ENCODE assay signal across 24 cellular contexts in the genomic region with DNA sequence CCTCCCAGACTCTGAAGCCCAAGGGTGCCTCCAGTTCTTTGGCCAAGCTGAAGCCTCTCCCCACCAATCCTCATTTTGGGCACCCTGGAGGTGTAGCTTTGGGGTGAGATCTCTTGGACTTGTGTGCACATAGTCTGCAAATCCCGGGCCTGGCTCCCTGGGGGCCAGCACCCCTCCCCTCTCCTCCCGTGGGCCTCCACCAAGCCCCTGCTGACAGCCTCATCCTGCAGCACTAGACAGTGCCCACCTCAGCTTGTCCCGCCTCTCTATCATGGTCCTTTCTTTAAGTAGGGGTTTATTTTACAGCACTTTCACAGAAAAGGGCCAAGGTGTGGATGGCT. TPM values are rescaled to one million over a fixed set of nuclear protein-coding genes. Genes with fewer than 3 reads are reported as not detected.
A peak's percentile ranks its signal among the peaks of the same experiment; 100 is the strongest.
DNase-seq lines count a peak whose midpoint lies in the region; ATAC-seq and TF ChIP-seq lines count a peak whose summit lies in the region.
"Had no signal": no experiment of that assay in that cellular context is flagged by ENCODE, and none has a peak within 500 bp of the region (broad histone marks: within the 10 kb centered on the region; RNA-seq: fewer than 3 reads in every experiment).

No MANE protein-coding gene starts in this region.

- WGBS in neuronal stem cell (ENCODE audit: extremely low coverage in 2 of 2, insufficient read length in 2 of 2, insufficient replicate concordance in 1 of 2), 2 donors: no CpG with 5 or more reads among the region's 3 CpGs

- H4K91ac ChIP-seq in neuronal stem cell (ENCODE audit: low read depth, low read length, poor library complexity): no peak overlapping the region

- H3K9me3 ChIP-seq in BE2C (no peaks in the 10 kb centered on the region), neuronal stem cell (replicated peaks in 1 of 2; ENCODE audit: control insufficient read depth in 2 of 2, insufficient read depth in 1 of 2, low read depth in 1 of 2, low read length in 2 of 2) (no peaks in the 10 kb centered on the region)
- H3K9me3 ChIP-seq in CD8-positive, alpha-beta memory T cell (ENCODE audit: low read length): no peaks in the 10 kb centered on the region

- H2AFZ ChIP-seq in neuronal stem cell (ENCODE audit: low read length): no peak overlapping the region
- H2AFZ ChIP-seq: GM23338 had no signal

- H3K27me3 Mint-ChIP-seq in CD8-positive, alpha-beta memory T cell: no peaks in the 10 kb centered on the region
- H3K27me3 Mint-ChIP-seq in activated T-helper 17 cell treated with anti-CD3 and anti-CD28 coated beads, Interleukin-2, amount 50 U/mL, for 72 hours: no peaks in the 10 kb centered on the region
- H3K27me3 Mint-ChIP-seq: activated B cell treated with CpG ODN at 0.5 μM for 24 hours; activated naive CD4-positive, alpha-beta T cell treated with anti-CD3 and anti-CD28 coated beads, Interleukin-2, amount 50 U/mL, for 24 hours had no signal

- H3K27ac Mint-ChIP-seq in CD8-positive, alpha-beta memory T cell: peak overlapping the region in 6 of 8 donors; percentile 18 to 95 (median 58)
- peak overlapping the region; percentile 71 for H3K27ac Mint-ChIP-seq in activated T-helper 17 cell treated with anti-CD3 and anti-CD28 coated beads, Interleukin-2, amount 50 U/mL, for 72 hours
- H3K27ac Mint-ChIP-seq: activated B cell treated with CpG ODN at 0.5 μM for 24 hours; activated naive CD4-positive, alpha-beta T cell treated with anti-CD3 and anti-CD28 coated beads, Interleukin-2, amount 50 U/mL, for 24 hours; activated T-cell treated with anti-CD3 and anti-CD28 coated beads, Interleukin-2, amount 50 U/mL, for 72 hours; GM23338; stimulated activated memory B cell treated with anti-CD40 and anti-IgM and Interleukin-4, amounts not matched to agents 10 μg/mL and 1 μg/mL and 100 μg/mL, for 72 hours had no signal

- peaks cover 2 to 18% (median 5%) of the 10 kb centered on the region in 3 donors for H3K4me1 Mint-ChIP-seq in CD8-positive, alpha-beta memory T cell
- H3K4me1 Mint-ChIP-seq in activated T-helper 17 cell treated with anti-CD3 and anti-CD28 coated beads, Interleukin-2, amount 50 U/mL, for 72 hours: peaks cover 7% of the 10 kb centered on the region

- no peak overlapping the region for H2AK5ac ChIP-seq in neuronal stem cell (ENCODE audit: low read depth, low read length)

- no peak overlapping the region for H3K27ac ChIP-seq in CD8-positive, alpha-beta memory T cell (ENCODE audit: low read depth, low read length)
- no peak overlapping the region for H3K27ac ChIP-seq in neuronal stem cell (replicated peaks; ENCODE audit: low read length)

- no peak overlapping the region for H2BK120ac ChIP-seq in neuronal stem cell (ENCODE audit: low read depth, low read length)

- H3K36me3 ChIP-seq in BE2C (no peaks in the 10 kb centered on the region), neuronal stem cell (replicated peaks in 1 of 2; ENCODE audit: control insufficient read depth in 2 of 2, insufficient read depth in 2 of 2, low read length in 2 of 2) (peaks cover 0 to 12% of the 10 kb centered on the region in 2 donors)
- peaks cover 10% of the 10 kb centered on the region for H3K36me3 ChIP-seq in CD8-positive, alpha-beta memory T cell (ENCODE audit: insufficient read depth, low read length)

- no peak overlapping the region for H3K23ac ChIP-seq in neuronal stem cell (ENCODE audit: low read depth, low read length, poor library complexity)

- peaks cover 0 to 7% (median 0%) of the 10 kb centered on the region in 3 donors for H3K36me3 Mint-ChIP-seq in CD8-positive, alpha-beta memory T cell
- H3K36me3 Mint-ChIP-seq in activated T-helper 17 cell treated with anti-CD3 and anti-CD28 coated beads, Interleukin-2, amount 50 U/mL, for 72 hours (ENCODE audit: low read depth): no peaks in the 10 kb centered on the region
- H3K36me3 Mint-ChIP-seq: activated naive CD4-positive, alpha-beta T cell treated with anti-CD3 and anti-CD28 coated beads, Interleukin-2, amount 50 U/mL, for 24 hours; stimulated activated memory B cell treated with anti-CD40 and anti-IgM and Interleukin-4, amounts not matched to agents 10 μg/mL and 1 μg/mL and 100 μg/mL, for 72 hours had no signal

- H3K4me3 ChIP-seq in BE2C (ENCODE audit: low read depth, low read length) (no peak overlapping the region), neuronal stem cell (ENCODE audit: low read length in 2 of 2) (no peak overlapping the region)
- H3K4me3 ChIP-seq in CD8-positive, alpha-beta memory T cell (ENCODE audit: low read length): no peak overlapping the region
- H3K4me3 ChIP-seq: GM23338, K562, smooth muscle cell had no signal

- H3K4me1 ChIP-seq in BE2C (peaks cover 21% of the 10 kb centered on the region), neuronal stem cell (ENCODE audit: control insufficient read depth in 2 of 2, insufficient read depth in 1 of 2, low read depth in 1 of 2, low read length in 2 of 2) (peaks cover 9 to 19% of the 10 kb centered on the region in 2 donors)
- peaks cover 14% of the 10 kb centered on the region for H3K4me1 ChIP-seq in CD8-positive, alpha-beta memory T cell (ENCODE audit: insufficient read depth, low read length)

- no peaks in the 10 kb centered on the region for H3K27me3 ChIP-seq in BE2C
- no peaks in the 10 kb centered on the region for H3K27me3 ChIP-seq in CD8-positive, alpha-beta memory T cell (ENCODE audit: insufficient read depth, low read length, poor library complexity, severe bottlenecking)
- no peaks in the 10 kb centered on the region for H3K27me3 ChIP-seq in neuronal stem cell (ENCODE audit: control insufficient read depth in 3 of 3, insufficient read depth in 3 of 3, low read depth in 1 of 3, low read length in 3 of 3)

- H2BK12ac ChIP-seq in neuronal stem cell (ENCODE audit: low read length): no peak overlapping the region

- H3K9me3 Mint-ChIP-seq in CD8-positive, alpha-beta memory T cell: no peaks in the 10 kb centered on the region
- H3K9me3 Mint-ChIP-seq in activated T-helper 17 cell treated with anti-CD3 and anti-CD28 coated beads, Interleukin-2, amount 50 U/mL, for 72 hours: no peaks in the 10 kb centered on the region
- H3K9me3 Mint-ChIP-seq: activated B cell treated with CpG ODN at 0.5 μM for 24 hours; activated naive CD4-positive, alpha-beta T cell treated with anti-CD3 and anti-CD28 coated beads, Interleukin-2, amount 50 U/mL, for 24 hours; activated T-cell treated with anti-CD3 and anti-CD28 coated beads, Interleukin-2, amount 50 U/mL, for 72 hours; GM23338; stimulated activated memory B cell treated with anti-CD40 and anti-IgM and Interleukin-4, amounts not matched to agents 10 μg/mL and 1 μg/mL and 100 μg/mL, for 72 hours had no signal

- no peak overlapping the region for H3K4me2 ChIP-seq in neuronal stem cell (ENCODE audit: insufficient read depth, low read length, poor library complexity, severe bottlenecking)
- H3K4me2 ChIP-seq: GM23338, smooth muscle cell had no signal

- peaks cover 4% of the 10 kb centered on the region for H3K79me1 ChIP-seq in neuronal stem cell (ENCODE audit: low read depth, low read length)

- peak overlapping the region; percentile 31 for H3K18ac ChIP-seq in neuronal stem cell (ENCODE audit: low read length)

- POLR2A ChIA-PET in CD8-positive, alpha-beta memory T cell (lab: Charles Lee): interaction anchor here (0.6 kb wide), 2 partner anchors 14 to 25 kb away, joined by 3 to 5 read pairs; no protein-coding TSS in a partner anchor

- H4K8ac ChIP-seq in neuronal stem cell (ENCODE audit: low read depth, low read length): no peak overlapping the region

- no peak overlapping the region for H3K14ac ChIP-seq in neuronal stem cell (ENCODE audit: low read length)

- H2BK5ac ChIP-seq in neuronal stem cell (ENCODE audit: low read length): no peak overlapping the region

- CTCF ChIA-PET in CD8-positive, alpha-beta memory T cell (lab: Charles Lee): interaction anchor here (0.6 to 2.7 kb wide), 2 partner anchors 12 to 308 kb away, joined by 3 to 11 read pairs; a partner anchor contains a TSS

- no peak overlapping the region for H3K4ac ChIP-seq in neuronal stem cell (ENCODE audit: low read length)

- no peak overlapping the region for H3K4me3 Mint-ChIP-seq in CD8-positive, alpha-beta memory T cell
- H3K4me3 Mint-ChIP-seq in activated T-helper 17 cell treated with anti-CD3 and anti-CD28 coated beads, Interleukin-2, amount 50 U/mL, for 72 hours: no peak overlapping the region
- H3K4me3 Mint-ChIP-seq: activated B cell treated with CpG ODN at 0.5 μM for 24 hours; activated naive CD4-positive, alpha-beta T cell treated with anti-CD3 and anti-CD28 coated beads, Interleukin-2, amount 50 U/mL, for 24 hours; activated T-cell treated with anti-CD3 and anti-CD28 coated beads, Interleukin-2, amount 50 U/mL, for 72 hours; GM23338; stimulated activated memory B cell treated with anti-CD40 and anti-IgM and Interleukin-4, amounts not matched to agents 10 μg/mL and 1 μg/mL and 100 μg/mL, for 72 hours had no signal

- ATAC-seq in activated T-helper 17 cell treated with anti-CD3 and anti-CD28 coated beads, Interleukin-2, amount 50 U/mL, for 72 hours (replicated peaks): no peak
- ATAC-seq in HG02884 (IDR thresholded peaks at IDR 0.05; ENCODE audit: unreplicated experiment): no peak
- ATAC-seq: activated T-cell treated with anti-CD3 and anti-CD28 coated beads, Interleukin-2, amount 50 U/mL, for 72 hours; GM23338; K562; stimulated activated memory B cell treated with anti-CD40 and anti-IgM and Interleukin-4, amounts not matched to agents 10 μg/mL and 1 μg/mL and 100 μg/mL, for 72 hours had no signal

- no peak overlapping the region for H3K9ac ChIP-seq in neuronal stem cell (ENCODE audit: low read depth, low read length, poor library complexity)

- no peak overlapping the region for H2BK15ac ChIP-seq in neuronal stem cell (ENCODE audit: low read length)

- DNase-seq in BE2C (peak; percentile 7), neuronal stem cell (ENCODE audit: low spot score) (no peak), NCI-H2081 treated with DMSO at 0.1 percent for 48 hours (lab: John Stamatoyannopoulos, UW) (no peak), SW 1271 (lab: John Stamatoyannopoulos, UW) (no peak)
- peak in 1 of 5 donors; percentile 37 for DNase-seq in CD8-positive, alpha-beta memory T cell
- DNase-seq: activated B cell treated with CpG ODN at 0.5 μM for 24 hours; activated CD4-positive, alpha-beta T cell treated with anti-CD3 and anti-CD28 coated beads, Interleukin-2, amount 50 U/mL, for 48 hours; activated T-cell treated with anti-CD3 and anti-CD28 coated beads, Interleukin-2, amount 50 U/mL, for 72 hours; cerebellar nuclear complex; erythroblast; NCI-H1105 treated with DMSO at 0.1 percent for 48 hours; NCI-H2029; NCI-H345; NCI-H774; occipital lobe; stimulated activated CD4-positive, alpha-beta T cell treated with anti-CD3 and anti-CD28 coated beads, Interleukin-2, amount 100 ng/mL, for 48 hours; T1000 had no signal

- TF ChIP-seq CTCF in BE2C (IDR thresholded peaks at IDR 0.05; ENCODE audit: low read depth, low read length): no peak

RNA-seq across cellular contexts. Expression of a gene that starts 3.2 kb away (rescaled TPM):
- polyA plus RNA-seq in BE2C (2012; ENCODE audit: insufficient read depth, insufficient read length, low read depth): 3.7 TPM
- total RNA-seq in CD8-positive, alpha-beta memory T cell: 1 to 10 TPM in 1 of 2 experiments, under 1 TPM in 1; 0.57 to 1.1 TPM
- not detected for polyA plus RNA-seq in CD8-positive, alpha-beta memory T cell
- under 1 TPM; 0.43 to 0.61 TPM for total RNA-seq in activated T-helper 17 cell treated with anti-CD3 and anti-CD28 coated beads, Interleukin-2, amount 50 U/mL, for 72 hours
- 0.24 TPM for polyA plus RNA-seq in neuronal stem cell (2013, experiment 1 of 2)
- 0.17 TPM for polyA plus RNA-seq in neuronal stem cell (2013, experiment 2 of 2)
- total RNA-seq: smooth muscle cell had no signal

RNA-seq across cellular contexts. Expression of a gene that starts 12.7 kb away (rescaled TPM):
- polyA plus RNA-seq in BE2C (2012; ENCODE audit: insufficient read depth, insufficient read length, low read depth): 18.2 TPM
- total RNA-seq in CD8-positive, alpha-beta memory T cell: 10 to 100 TPM; 12.6 to 13.6 TPM
- 5.4 TPM for polyA plus RNA-seq in CD8-positive, alpha-beta memory T cell
- 1 to 10 TPM; 6.6 to 8.8 TPM for total RNA-seq in activated T-helper 17 cell treated with anti-CD3 and anti-CD28 coated beads, Interleukin-2, amount 50 U/mL, for 72 hours
- 1.3 TPM for polyA plus RNA-seq in neuronal stem cell (2013, experiment 1 of 2)
- polyA plus RNA-seq in neuronal stem cell (2013, experiment 2 of 2): 1.4 TPM

RNA-seq across cellular contexts. Expression of a gene that starts 12.8 kb away (rescaled TPM):
- 1,564 TPM for polyA plus RNA-seq in BE2C (2012; ENCODE audit: insufficient read depth, insufficient read length, low read depth)
- 100 to 1,000 TPM; 222 to 245 TPM for total RNA-seq in CD8-positive, alpha-beta memory T cell
- 467 TPM for polyA plus RNA-seq in CD8-positive, alpha-beta memory T cell
- 100 to 1,000 TPM; 284 to 285 TPM for total RNA-seq in activated T-helper 17 cell treated with anti-CD3 and anti-CD28 coated beads, Interleukin-2, amount 50 U/mL, for 72 hours
- polyA plus RNA-seq in neuronal stem cell (2013, experiment 1 of 2): 106 TPM
- 98.6 TPM for polyA plus RNA-seq in neuronal stem cell (2013, experiment 2 of 2)

RNA-seq across cellular contexts. Expression of a gene that starts 43.8 kb away (rescaled TPM):
- 502 TPM for polyA plus RNA-seq in BE2C (2012; ENCODE audit: insufficient read depth, insufficient read length, low read depth)
- total RNA-seq in CD8-positive, alpha-beta memory T cell: 10 to 100 TPM; 70.0 to 71.8 TPM
- 146 TPM for polyA plus RNA-seq in CD8-positive, alpha-beta memory T cell
- total RNA-seq in activated T-helper 17 cell treated with anti-CD3 and anti-CD28 coated beads, Interleukin-2, amount 50 U/mL, for 72 hours: 10 to 100 TPM; 42.3 to 48.6 TPM
- 69.3 TPM for polyA plus RNA-seq in neuronal stem cell (2013, experiment 1 of 2)
- 63.2 TPM for polyA plus RNA-seq in neuronal stem cell (2013, experiment 2 of 2)

RNA-seq across cellular contexts. Expression of a gene that starts 49.8 kb away (rescaled TPM):
- polyA plus RNA-seq in BE2C (2012; ENCODE audit: insufficient read depth, insufficient read length, low read depth): 59.4 TPM
- 10 to 100 TPM; 28.7 to 29.2 TPM for total RNA-seq in CD8-positive, alpha-beta memory T cell
- 21.4 TPM for polyA plus RNA-seq in CD8-positive, alpha-beta memory T cell
- total RNA-seq in activated T-helper 17 cell treated with anti-CD3 and anti-CD28 coated beads, Interleukin-2, amount 50 U/mL, for 72 hours: 10 to 100 TPM; 18.3 TPM
- polyA plus RNA-seq in neuronal stem cell (2013, experiment 1 of 2): 28.9 TPM
- 28.4 TPM for polyA plus RNA-seq in neuronal stem cell (2013, experiment 2 of 2)
